Comparison of ENCODE assay signal across 8 cellular contexts in genomic region chr20:10673831-10674683, GRCh38. TPM values are rescaled to one million over a fixed set of nuclear protein-coding genes. Genes with fewer than 3 reads are reported as not detected.
DNase-seq lines count a peak whose midpoint lies in the region; ATAC-seq and TF ChIP-seq lines count a peak whose summit lies in the region.

TSS of gene JAG1 (minus strand) at chr20:10673999. CDS start at chr20:10673530, 469 bp downstream.

- WGBS in ectodermal cell, 2 experiments, result 0% methylated on average over 83 to 84 of the region's 84 CpGs
- 2% methylated on average over 26 of the region's 84 CpGs for WGBS in right lobe of liver (ENCODE audit: insufficient coverage, low coverage, low lambda C conversion rate, missing lambda C conversion rate)

- TF ChIP-seq POLR2A in right lobe of liver (IDR thresholded peaks at IDR 0.05), result peak; percentile 78

- peaks cover 7% of the 10 kb centered on the region for H3K27me3 ChIP-seq in CD8-positive, alpha-beta T cell (ENCODE audit: insufficient read depth, low read length)
- no peaks in the 10 kb centered on the region for H3K27me3 ChIP-seq in ectodermal cell (ENCODE audit: control insufficient read depth, insufficient read depth, low read length, poor library complexity, severe bottlenecking)
- H3K27me3 ChIP-seq in right lobe of liver, result no peaks in the 10 kb centered on the region

- no peak within 1 kb of the TSS for H3K27ac ChIP-seq in CD8-positive, alpha-beta T cell (ENCODE audit: low read depth, low read length)
- H3K27ac ChIP-seq in ectodermal cell (ENCODE audit: insufficient read depth, low read depth, low read length, poor library complexity, severe bottlenecking) (peak within 1 kb of the TSS; percentile 89), right lobe of liver (peak within 1 kb of the TSS; percentile 85 to 96 (median 86))

- H3K27me3 Mint-ChIP-seq in CD8-positive, alpha-beta T cell (ENCODE audit: low read depth), result peaks cover 50% of the 10 kb centered on the region

- no peaks in the 10 kb centered on the region for H3K36me3 ChIP-seq in CD8-positive, alpha-beta T cell (ENCODE audit: insufficient read depth, low read length)
- H3K36me3 ChIP-seq in ectodermal cell (ENCODE audit: control insufficient read depth, insufficient read depth, low read length) (peaks cover 6% of the 10 kb centered on the region), right lobe of liver (no peaks in the 10 kb centered on the region)

- H3K4me3 Mint-ChIP-seq in CD8-positive, alpha-beta T cell, result peak within 1 kb of the TSS; percentile 69

- POLR2A ChIA-PET in CD8-positive, alpha-beta T cell (lab: Charles Lee), result no interaction called here

- peaks cover 21% of the 10 kb centered on the region for H3K4me1 Mint-ChIP-seq in CD8-positive, alpha-beta T cell (ENCODE audit: low read depth)

- no peaks in the 10 kb centered on the region for H3K36me3 Mint-ChIP-seq in CD8-positive, alpha-beta T cell

- no peaks in the 10 kb centered on the region for H3K9me3 Mint-ChIP-seq in CD8-positive, alpha-beta T cell

- no peaks in the 10 kb centered on the region for H3K9me3 ChIP-seq in CD8-positive, alpha-beta T cell (ENCODE audit: low read length)
- H3K9me3 ChIP-seq in ectodermal cell (ENCODE audit: control insufficient read depth, low read length) (no peaks in the 10 kb centered on the region), right lobe of liver (no peaks in the 10 kb centered on the region)

- no peak within 1 kb of the TSS for H3K27ac Mint-ChIP-seq in CD8-positive, alpha-beta T cell

- DNase-seq in CD8-positive, alpha-beta T cell, result peak in 5 of 7 experiments; percentile 11 to 51 (median 40)
- peak; percentile 56 for DNase-seq in GM19240 (ENCODE audit: insufficient read length, low spot score)
- peak; percentile 97 for DNase-seq in NCI-H345 (lab: John Stamatoyannopoulos, UW)
- peak; percentile 59 for DNase-seq in activated CD4-positive, CD25-positive, alpha-beta regulatory T cell treated with anti-CD3 and anti-CD28 coated beads, Interleukin-2, amount 50 U/mL, for 72 hours
- DNase-seq in right lobe of liver, result peak; percentile 97 to 99 (median 98)
- DNase-seq in stimulated activated CD8-positive, alpha-beta memory T cell treated with anti-CD3 and anti-CD28 coated beads, Interleukin-12 subunit alpha, Interleukin-12 subunit beta, amount 100 ng/mL, for 4 hours (ENCODE audit: low read depth), result peak; percentile 26

- CTCF ChIA-PET in CD8-positive, alpha-beta T cell (lab: Charles Lee), result no interaction called here

- intact Hi-C loops in CD8-positive, alpha-beta T cell (cut with DNase I, micrococcal nuclease), result no loop called here
- intact Hi-C loops in right lobe of liver (cut with DNase I), result no loop called here

- peak; percentile 60 for ATAC-seq in CD8-positive, alpha-beta T cell
- ATAC-seq in HG03354 (IDR thresholded peaks at IDR 0.05; ENCODE audit: poor library complexity, severe bottlenecking, unreplicated experiment) (peak; percentile 63), right lobe of liver (peak; percentile 83 to 92 (median 88))

- H3K4me3 ChIP-seq in CD8-positive, alpha-beta T cell (ENCODE audit: low read depth, low read length), result peak within 1 kb of the TSS; percentile 19
- H3K4me3 ChIP-seq in ectodermal cell (ENCODE audit: insufficient read depth, low read depth, low read length), result peak within 1 kb of the TSS; percentile 92
- peak within 1 kb of the TSS; percentile 69 to 83 (median 74) for H3K4me3 ChIP-seq in right lobe of liver

- no peaks in the 10 kb centered on the region for H3K4me1 ChIP-seq in CD8-positive, alpha-beta T cell (ENCODE audit: insufficient read depth, low read length)
- H3K4me1 ChIP-seq in ectodermal cell (ENCODE audit: control insufficient read depth, insufficient read depth, low read length) (peaks cover 18% of the 10 kb centered on the region), right lobe of liver (no peaks in the 10 kb centered on the region)

- no peak for TF ChIP-seq CTCF in CD8-positive, alpha-beta T cell (IDR thresholded peaks at IDR 0.05)
- no peak for TF ChIP-seq CTCF in right lobe of liver (IDR thresholded peaks at IDR 0.05)

RNA-seq across cellular contexts. Expression of gene JAG1, which starts in this region (rescaled TPM):
- under 1 TPM; 0.38 to 0.83 TPM for total RNA-seq in CD8-positive, alpha-beta T cell
- polyA plus RNA-seq in ectodermal cell (2013, experiment 1 of 4), result 142 TPM
- polyA plus RNA-seq in ectodermal cell (2013, experiment 2 of 4), result 162 TPM
- 104 TPM for polyA plus RNA-seq in ectodermal cell (2013, experiment 3 of 4)
- polyA plus RNA-seq in ectodermal cell (2013, experiment 4 of 4), result 117 TPM
- total RNA-seq in right lobe of liver, result 1 to 10 TPM; 3.1 to 8.5 (median 6.7) TPM

Comparison
In these comparisons a context has a peak if more than half of its experiments do, and no peak if none do; other contexts are left out.
1. Peak in DNase-seq, ATAC-seq and H3K4me3 ChIP-seq in CD8-positive, alpha-beta T cell; RNA of the gene not detected or under 1 TPM.
2. DNase-seq: peak in every context shown above with its lines; median percentile 98 in right lobe of liver; 97 in NCI-H345; 59 in activated CD4-positive, CD25-positive, alpha-beta regulatory T cell treated with anti-CD3 and anti-CD28 coated beads, Interleukin-2, amount 50 U/mL, for 72 hours; 56 in GM19240; 40 in CD8-positive, alpha-beta T cell; 26 in stimulated activated CD8-positive, alpha-beta memory T cell treated with anti-CD3 and anti-CD28 coated beads, Interleukin-12 subunit alpha, Interleukin-12 subunit beta, amount 100 ng/mL, for 4 hours.
3. H3K4me3 ChIP-seq: peak in every context shown above with its lines; median percentile 92 in ectodermal cell; 74 in right lobe of liver; 19 in CD8-positive, alpha-beta T cell.